ENCODE assay signal across 1 cellular context in genomic region chr5:35954175-35954574, GRCh38.
TF ChIP-seq lines count a peak whose summit lies in the region.

No MANE protein-coding gene starts in this region.

TF ChIP-seq in HCT116, 20 proteins besides CTCF, POLR2A, EP300 and RAD21 (continued from another document):
- TF ChIP-seq REST (IDR thresholded peaks at IDR 0.05; ENCODE audit: low read depth): no peak
- no peak for TF ChIP-seq MAX (IDR thresholded peaks at IDR 0.05)
- TF ChIP-seq EZH2phosphoT487 (IDR thresholded peaks at IDR 0.05; ENCODE audit: borderline replicate concordance): no peak
- no peak for TF ChIP-seq ZFX (IDR thresholded peaks at IDR 0.05)
- TF ChIP-seq ZBTB33 (IDR thresholded peaks at IDR 0.05; ENCODE audit: extremely low read depth, insufficient replicate concordance, low read length): no peak
- TF ChIP-seq ELF1 (IDR thresholded peaks at IDR 0.05; ENCODE audit: borderline replicate concordance, low read depth): no peak
- TF ChIP-seq YY1 (IDR thresholded peaks at IDR 0.05; ENCODE audit: extremely low read depth, insufficient replicate concordance, low read depth, low read length): no peak
- TF ChIP-seq FOSL1 (IDR thresholded peaks at IDR 0.05; ENCODE audit: low read depth): no peak
- TF ChIP-seq CBX3 (IDR thresholded peaks at IDR 0.05; ENCODE audit: low read depth): no peak
- no peak for TF ChIP-seq CEBPB (IDR thresholded peaks at IDR 0.05; ENCODE audit: low read depth)
- TF ChIP-seq SP1 (IDR thresholded peaks at IDR 0.05; ENCODE audit: low read depth): no peak
- no peak for TF ChIP-seq EZH2 (IDR thresholded peaks at IDR 0.05)
- TF ChIP-seq SRF (IDR thresholded peaks at IDR 0.05; ENCODE audit: low read depth): no peak
- no peak for TF ChIP-seq EGR1 (IDR thresholded peaks at IDR 0.05; ENCODE audit: low read depth)
- TF ChIP-seq POLR2AphosphoS5 (IDR thresholded peaks at IDR 0.05; ENCODE audit: low read depth, low read length): no peak
- no peak for TF ChIP-seq SIN3A (IDR thresholded peaks at IDR 0.05; ENCODE audit: low read depth)
- no peak for TF ChIP-seq TCF7L2 (IDR thresholded peaks at IDR 0.05; ENCODE audit: borderline replicate concordance, extremely low read depth, insufficient read depth, insufficient read length)
